25 cellular contexts compared by ENCODE assay signal in genomic region chr4:1837069-1837468, GRCh38. TPM values are rescaled to one million over a fixed set of nuclear protein-coding genes. Genes with fewer than 3 reads are reported as not detected.
"Had no signal": no experiment of that assay in that cellular context is flagged by ENCODE, and none has a peak within 500 bp of the region (broad histone marks: within the 10 kb centered on the region; RNA-seq: fewer than 3 reads in every experiment).

No MANE protein-coding gene starts in this region.

- H3K9me3 ChIP-seq: MG63, SJCRH30 had no signal

- H3K27me3 ChIP-seq: MG63, SJCRH30 had no signal

- H3K4me1 ChIP-seq: SJCRH30 had no signal

- H3K4me3 ChIP-seq: MG63, SJCRH30, SK-N-MC had no signal

- H3K27ac ChIP-seq: SJCRH30, SK-N-MC had no signal

- DNase-seq: Karpas-422, KG1, MG63, NCI-H1092, NCI-H1105 treated with DMSO at 0.1 percent for 48 hours, NCI-H1417 treated with DMSO at 0.1 percent for 48 hours, NCI-H146, NCI-H1694 treated with DMSO at 0.1 percent for 48 hours, NCI-H1930, NCI-H2081, NCI-H2107, NCI-H226, NCI-H446, NCI-H510A, NCI-H524 treated with DMSO at 0.1 percent for 48 hours, NCI-H69, NCI-H774, PC-3, SHP77 treated with DMSO at 0.1 percent for 48 hours, SJCRH30 had no signal

- ATAC-seq: Panc1, PC-3, Right ventricle myocardium inferior had no signal

RNA-seq across cellular contexts. Expression of gene FGFR3, which starts 44.0 kb away (rescaled TPM):
- total RNA-seq: OCI-LY7, RPMI7951 had no signal
